Comparison of ENCODE assay signal across 23 cellular contexts in the genomic region with DNA sequence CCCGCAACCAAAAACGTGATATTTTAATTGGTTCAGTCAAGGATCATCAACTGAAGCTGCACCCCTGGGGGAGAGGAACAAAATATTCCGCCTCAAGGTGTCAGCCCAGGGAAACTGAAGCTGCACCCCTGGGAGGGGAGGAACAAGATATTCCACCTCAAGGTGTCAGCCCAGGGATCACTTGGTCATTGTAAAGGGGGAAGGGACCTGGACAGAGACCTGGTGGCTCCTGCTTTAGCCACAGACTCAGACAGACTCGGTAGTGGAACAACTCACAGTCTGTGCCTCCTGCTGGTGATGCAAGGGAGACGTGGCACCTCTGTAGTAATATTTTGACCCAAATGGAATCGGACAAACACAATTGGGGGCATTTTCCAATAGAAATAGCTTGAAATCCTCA.
"Had no signal": no experiment of that assay in that cellular context is flagged by ENCODE, and none has a peak within 500 bp of the region (broad histone marks: within the 10 kb centered on the region; RNA-seq: fewer than 3 reads in every experiment).

No MANE protein-coding gene starts in this region.

- H3K27ac ChIP-seq: esophagus muscularis mucosa, left ventricle myocardium inferior, tibial nerve, VCaP had no signal

- H3K4me1 Mint-ChIP-seq: activated CD4-positive, alpha-beta memory T cell treated with anti-CD3 and anti-CD28 coated beads, Interleukin-2, amount 10 ng/mL, durations not matched to agents 7 days and 5 days; activated CD4-positive, alpha-beta T cell treated with anti-CD3 and anti-CD28 coated beads, Interleukin-2, amount 10 ng/mL, durations not matched to agents 7 days and 5 days; activated naive CD4-positive, alpha-beta T cell treated with anti-CD3 and anti-CD28 coated beads, Interleukin-2, amount 50 U/mL, for 24 hours; activated naive CD8-positive, alpha-beta T cell treated with anti-CD3 and anti-CD28 coated beads, Interleukin-2, amount 50 U/mL, for 24 hours; natural killer cell had no signal

- H3K9me3 Mint-ChIP-seq: activated CD4-positive, alpha-beta memory T cell treated with anti-CD3 and anti-CD28 coated beads, Interleukin-2, amount 10 ng/mL, durations not matched to agents 7 days and 5 days; activated CD4-positive, alpha-beta T cell treated with anti-CD3 and anti-CD28 coated beads, Interleukin-2, amount 10 ng/mL, durations not matched to agents 7 days and 5 days; activated naive CD4-positive, alpha-beta T cell treated with anti-CD3 and anti-CD28 coated beads, Interleukin-2, amount 50 U/mL, for 24 hours; activated naive CD8-positive, alpha-beta T cell treated with anti-CD3 and anti-CD28 coated beads, Interleukin-2, amount 50 U/mL, for 24 hours; activated T-cell treated with anti-CD3 and anti-CD28 coated beads, Interleukin-2, amount 50 U/mL, for 24 hours; natural killer cell; T-helper 2 cell treated with Interferon-gamma antibody and Interleukin-4, amounts not matched to agents 5 μg/mL and 100 μg/mL, for 36 hours had no signal

- H3K27me3 Mint-ChIP-seq: activated CD4-positive, alpha-beta memory T cell treated with anti-CD3 and anti-CD28 coated beads, Interleukin-2, amount 10 ng/mL, durations not matched to agents 7 days and 5 days; activated CD4-positive, alpha-beta T cell treated with anti-CD3 and anti-CD28 coated beads, Interleukin-2, amount 10 ng/mL, durations not matched to agents 7 days and 5 days; activated naive CD4-positive, alpha-beta T cell treated with anti-CD3 and anti-CD28 coated beads, Interleukin-2, amount 50 U/mL, for 24 hours; activated naive CD8-positive, alpha-beta T cell treated with anti-CD3 and anti-CD28 coated beads, Interleukin-2, amount 50 U/mL, for 24 hours had no signal

- H3K36me3 Mint-ChIP-seq: activated naive CD4-positive, alpha-beta T cell treated with anti-CD3 and anti-CD28 coated beads, Interleukin-2, amount 50 U/mL, for 24 hours; natural killer cell had no signal

- DNase-seq: activated CD4-positive, alpha-beta memory T cell treated with anti-CD3 and anti-CD28 coated beads, Interleukin-2, amount 10 ng/mL, durations not matched to agents 7 days and 5 days; activated CD4-positive, alpha-beta T cell treated with anti-CD3 and anti-CD28 coated beads, Interleukin-2, amount 10 ng/mL, durations not matched to agents 7 days and 5 days; activated CD4-positive, CD25-positive, alpha-beta regulatory T cell treated with anti-CD3 and anti-CD28 coated beads, Interleukin-2, amount 50 U/mL, for 72 hours; activated CD8-positive, alpha-beta memory T cell treated with anti-CD3 and anti-CD28 coated beads, Interleukin-2, amount 50 U/mL, for 48 hours; activated gamma-delta T cell treated with Interleukin-2 at 50 U/mL for 16 hours; activated naive CD8-positive, alpha-beta T cell treated with anti-CD3 and anti-CD28 coated beads, Interleukin-2, amount 50 U/mL, for 24 hours; activated T-cell treated with anti-CD3 and anti-CD28 coated beads, Interleukin-2, amount 50 U/mL, for 24 hours; amygdala; glutamatergic neuron; islet precursor cell; left ventricle myocardium inferior; mesendoderm; natural killer cell; right cardiac atrium; stimulated activated CD4-positive, alpha-beta T cell treated with anti-CD3 and anti-CD28 coated beads, Interleukin-2, amount 100 ng/mL, for 48 hours; stimulated activated naive CD4-positive, alpha-beta T cell treated with Interleukin-2 at 50 U/mL for 16 hours; T-helper 1 cell had no signal

- H3K9me3 ChIP-seq: esophagus muscularis mucosa, left ventricle myocardium inferior, tibial nerve had no signal

- H3K4me3 Mint-ChIP-seq: activated CD4-positive, alpha-beta memory T cell treated with anti-CD3 and anti-CD28 coated beads, Interleukin-2, amount 10 ng/mL, durations not matched to agents 7 days and 5 days; activated CD4-positive, alpha-beta T cell treated with anti-CD3 and anti-CD28 coated beads, Interleukin-2, amount 10 ng/mL, durations not matched to agents 7 days and 5 days; activated naive CD4-positive, alpha-beta T cell treated with anti-CD3 and anti-CD28 coated beads, Interleukin-2, amount 50 U/mL, for 24 hours; activated naive CD8-positive, alpha-beta T cell treated with anti-CD3 and anti-CD28 coated beads, Interleukin-2, amount 50 U/mL, for 24 hours; activated T-cell treated with anti-CD3 and anti-CD28 coated beads, Interleukin-2, amount 50 U/mL, for 24 hours; natural killer cell; T-helper 2 cell treated with Interferon-gamma antibody and Interleukin-4, amounts not matched to agents 5 μg/mL and 100 μg/mL, for 36 hours had no signal

- H3K36me3 ChIP-seq: esophagus muscularis mucosa, left ventricle myocardium inferior had no signal

- H3K27ac Mint-ChIP-seq: activated CD4-positive, alpha-beta memory T cell treated with anti-CD3 and anti-CD28 coated beads, Interleukin-2, amount 10 ng/mL, durations not matched to agents 7 days and 5 days; activated CD4-positive, alpha-beta T cell treated with anti-CD3 and anti-CD28 coated beads, Interleukin-2, amount 10 ng/mL, durations not matched to agents 7 days and 5 days; activated naive CD4-positive, alpha-beta T cell treated with anti-CD3 and anti-CD28 coated beads, Interleukin-2, amount 50 U/mL, for 24 hours; activated naive CD8-positive, alpha-beta T cell treated with anti-CD3 and anti-CD28 coated beads, Interleukin-2, amount 50 U/mL, for 24 hours; activated T-cell treated with anti-CD3 and anti-CD28 coated beads, Interleukin-2, amount 50 U/mL, for 24 hours; natural killer cell; T-helper 2 cell treated with Interferon-gamma antibody and Interleukin-4, amounts not matched to agents 5 μg/mL and 100 μg/mL, for 36 hours had no signal

- H3K27me3 ChIP-seq: esophagus muscularis mucosa, tibial nerve had no signal

- ATAC-seq: activated naive CD8-positive, alpha-beta T cell treated with anti-CD3 and anti-CD28 coated beads, Interleukin-2, amount 50 U/mL, for 24 hours; natural killer cell; right cardiac atrium had no signal

- H3K4me1 ChIP-seq: esophagus muscularis mucosa, left ventricle myocardium inferior, tibial nerve had no signal

- H3K4me3 ChIP-seq: esophagus muscularis mucosa, left ventricle myocardium inferior, lung, tibial nerve had no signal
